In the genomic region with DNA sequence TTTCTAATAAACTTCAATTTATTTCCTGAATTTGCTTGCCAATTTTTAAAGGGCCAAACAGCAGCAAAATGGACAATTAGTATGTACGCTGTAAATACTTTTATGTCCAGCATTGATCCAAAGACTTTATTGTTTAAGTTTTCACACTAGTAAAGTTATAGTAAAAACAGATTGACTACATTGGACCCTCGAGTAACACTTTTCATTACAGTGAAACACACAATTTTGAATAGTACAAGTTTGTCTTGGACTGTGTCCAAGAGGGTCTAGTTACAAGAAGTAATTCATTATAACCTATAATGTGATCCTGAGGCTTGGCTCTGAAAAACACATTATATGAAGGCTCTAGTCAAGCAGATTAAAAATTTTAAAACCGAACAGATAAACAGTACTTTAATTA, we compare ENCODE assay signal across 29 cellular contexts. TPM values are rescaled to one million over a fixed set of nuclear protein-coding genes. Genes with fewer than 3 reads are reported as not detected.
DNase-seq lines count a peak whose midpoint lies in the region; ATAC-seq, FAIRE-seq and TF ChIP-seq lines count a peak whose summit lies in the region.
"Had no signal": no experiment of that assay in that cellular context is flagged by ENCODE, and none has a peak within 500 bp of the region (broad histone marks: within the 10 kb centered on the region; RNA-seq: fewer than 3 reads in every experiment).

No MANE protein-coding gene starts in this region.

- POLR2A ChIA-PET in HEK293 (lab: Yijun Ruan, JAX) = interaction anchor here (2.6 kb wide), 1 partner anchor 11 kb away, joined by 11 read pairs; a partner anchor contains a TSS

- no peaks in the 10 kb centered on the region for H3K9me3 ChIP-seq in HEK293 (ENCODE audit: control insufficient read depth, insufficient read depth, low read depth, low read length)
- H3K9me3 ChIP-seq: BE2C, colonic mucosa, mucosa of descending colon, tibial nerve had no signal

- CTCF ChIA-PET in HEK293 (lab: Yijun Ruan, JAX) = interaction anchor here (1.5 to 2.1 kb wide), 2 partner anchors 11 to 14 kb away, joined by 7 read pairs; a partner anchor contains a TSS

- no peak for TF ChIP-seq POLR2A in GM12891 (IDR thresholded peaks at IDR 0.05; ENCODE audit: low read depth, low read length)

- no peak overlapping the region for H3K27ac ChIP-seq in HEK293 (ENCODE audit: extremely low read depth, low read depth, low read length)
- H3K27ac ChIP-seq: colonic mucosa, tibial nerve had no signal

- TF ChIP-seq CTCF in HEK293 (tag by site-specific recombination; IDR thresholded peaks at IDR 0.05) = no peak

- no peaks in the 10 kb centered on the region for H3K36me3 ChIP-seq in HEK293 (ENCODE audit: control insufficient read depth in 2 of 2, insufficient read depth in 1 of 2, low read length in 2 of 2)
- H3K36me3 ChIP-seq: BE2C, colonic mucosa, tibial nerve had no signal

- no peak for ATAC-seq in esophagus mucosa
- ATAC-seq: activated CD4-positive, alpha-beta T cell treated with anti-CD3 and anti-CD28 coated beads for 36 hours; activated CD8-positive, alpha-beta T cell treated with anti-CD3 and anti-CD28 coated beads, Interleukin-2, amount 10 ng/mL, durations not matched to agents 7 days and 5 days; activated naive CD4-positive, alpha-beta T cell treated with anti-CD3 and anti-CD28 coated beads, Interleukin-2, amount 50 U/mL, for 72 hours; activated T-helper 17 cell treated with anti-CD3 and anti-CD28 coated beads, Interleukin-2, amount 50 U/mL, for 72 hours; CD8-positive, alpha-beta T cell; HCT116; left cardiac atrium; mucosa of descending colon; natural killer cell; stimulated activated effector memory CD8-positive, alpha-beta T cell treated with anti-CD3 and anti-CD28 coated beads, Interleukin-12 subunit alpha, Interleukin-12 subunit beta, amount 100 ng/mL, for 72 hours had no signal

- H3K4me3 ChIP-seq in HEK293 (ENCODE audit: low read depth, low read length) = no peak overlapping the region
- H3K4me3 ChIP-seq: colonic mucosa, mucosa of descending colon, tibial nerve had no signal

- peaks cover 10% of the 10 kb centered on the region; the same call in 1 of the 2 replicates for H3K4me1 ChIP-seq in HEK293 (ENCODE audit: control insufficient read depth, insufficient read depth, low read length)
- H3K4me1 ChIP-seq: BE2C, colonic mucosa, tibial nerve had no signal

- DNase-seq in NCI-H1092 treated with DMSO at 0.1 percent for 48 hours (lab: John Stamatoyannopoulos, UW) (peak; percentile 52), NCI-H345 (lab: John Stamatoyannopoulos, UW) (peak; percentile 9), astrocyte of the hippocampus (ENCODE audit: low read depth, low spot score) (peak; percentile 38), iPS-NIHi11 (ENCODE audit: low spot score) (no peak), GM12891 (ENCODE audit: insufficient read length, low spot score) (no peak)
- DNase-seq: activated CD4-positive, alpha-beta T cell treated with anti-CD3 and anti-CD28 coated beads for 36 hours; activated CD8-positive, alpha-beta T cell treated with anti-CD3 and anti-CD28 coated beads, Interleukin-2, amount 10 ng/mL, durations not matched to agents 7 days and 5 days; amygdala; BE2C; CD8-positive, alpha-beta T cell; colonic mucosa; DMS53; effector CD4-positive, alpha-beta T cell; hypothalamus; immature natural killer cell; IMR-90; left cardiac atrium; mucosa of descending colon; natural killer cell; NCI-H774; stimulated activated CD4-positive, alpha-beta T cell treated with anti-CD3 and anti-CD28 coated beads, Interleukin-15, amount 100 ng/mL, for 24 hours; SW 1271 had no signal

- FAIRE-seq in GM12891 (lab: Jason Lieb, UNC) = no peak

TF ChIP-seq in HEK293, 187 proteins besides CTCF, POLR2A, EP300 and RAD21 (continues in another document):
- TF ChIP-seq ZNF843 (tag by site-specific recombination; IDR thresholded peaks at IDR 0.05) (peak; percentile 91), FEZF1 (tag by site-specific recombination; IDR thresholded peaks at IDR 0.05) (peak; percentile 97), ZNF623 (tag by site-specific recombination; IDR thresholded peaks at IDR 0.05) (no peak), ZNF629 (tag by site-specific recombination; IDR thresholded peaks at IDR 0.05) (peak; percentile 19; the same call in 1 of the 2 replicates), ZSCAN30 (tag by site-specific recombination; IDR thresholded peaks at IDR 0.05) (peak; percentile 30; the same call in 1 of the 2 replicates), OVOL3 (tag by site-specific recombination; IDR thresholded peaks at IDR 0.05) (0 out of 2 replicates have a peak, but pooled peaks have one; percentile 44), KLF8 (tag by site-specific recombination; IDR thresholded peaks at IDR 0.05) (0 out of 2 replicates have a peak, but pooled peaks have one; percentile 19), SP7 (tag by site-specific recombination; IDR thresholded peaks at IDR 0.05) (peak; percentile 81), KLF10 (tag by site-specific recombination; IDR thresholded peaks at IDR 0.05) (peak; percentile 18; the same call in 1 of the 2 replicates), ZXDB (tag by site-specific recombination; IDR thresholded peaks at IDR 0.05) (peak; percentile 58)
- TF ChIP-seq, protein P1, sequence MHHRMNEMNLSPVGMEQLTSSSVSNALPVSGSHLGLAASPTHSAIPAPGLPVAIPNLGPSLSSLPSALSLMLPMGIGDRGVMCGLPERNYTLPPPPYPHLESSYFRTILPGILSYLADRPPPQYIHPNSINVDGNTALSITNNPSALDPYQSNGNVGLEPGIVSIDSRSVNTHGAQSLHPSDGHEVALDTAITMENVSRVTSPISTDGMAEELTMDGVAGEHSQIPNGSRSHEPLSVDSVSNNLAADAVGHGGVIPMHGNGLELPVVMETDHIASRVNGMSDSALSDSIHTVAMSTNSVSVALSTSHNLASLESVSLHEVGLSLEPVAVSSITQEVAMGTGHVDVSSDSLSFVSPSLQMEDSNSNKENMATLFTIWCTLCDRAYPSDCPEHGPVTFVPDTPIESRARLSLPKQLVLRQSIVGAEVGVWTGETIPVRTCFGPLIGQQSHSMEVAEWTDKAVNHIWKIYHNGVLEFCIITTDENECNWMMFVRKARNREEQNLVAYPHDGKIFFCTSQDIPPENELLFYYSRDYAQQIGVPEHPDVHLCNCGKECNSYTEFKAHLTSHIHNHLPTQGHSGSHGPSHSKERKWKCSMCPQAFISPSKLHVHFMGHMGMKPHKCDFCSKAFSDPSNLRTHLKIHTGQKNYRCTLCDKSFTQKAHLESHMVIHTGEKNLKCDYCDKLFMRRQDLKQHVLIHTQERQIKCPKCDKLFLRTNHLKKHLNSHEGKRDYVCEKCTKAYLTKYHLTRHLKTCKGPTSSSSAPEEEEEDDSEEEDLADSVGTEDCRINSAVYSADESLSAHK (tag by site-specific recombination; IDR thresholded peaks at IDR 0.05) = peak; percentile 90

TF ChIP-seq in GM12891, 5 proteins besides CTCF, POLR2A, EP300 and RAD21:
- TF ChIP-seq POU2F2 (IDR thresholded peaks at IDR 0.05; ENCODE audit: low read depth, low read length) (no peak), SPI1 (IDR thresholded peaks at IDR 0.05; ENCODE audit: low read depth, low read length) (no peak), PAX5 (IDR thresholded peaks at IDR 0.05; ENCODE audit: insufficient read depth, low read length, severe bottlenecking) (no peak), TAF1 (IDR thresholded peaks at IDR 0.05; ENCODE audit: low read depth, low read length) (no peak), POLR2AphosphoS5 (IDR thresholded peaks at IDR 0.05; ENCODE audit: low read depth, low read length) (no peak)
TF ChIP-seq in GM12891: peak in this region for 0.

RNA-seq across cellular contexts. Expression of a gene that starts 11.4 kb away (rescaled TPM):
- polyA plus RNA-seq in GM12891 (2012; ENCODE audit: low read depth, missing spikeins) = 28.1 TPM
- total RNA-seq in esophagus mucosa = 46.2 TPM

Comparison
In these comparisons a context has a peak if more than half of its experiments do, and no peak if none do; other contexts are left out.
1. DNase-seq: peak in NCI-H1092 treated with DMSO at 0.1 percent for 48 hours (single experiment), NCI-H345 (single experiment) and astrocyte of the hippocampus (single experiment); none in iPS-NIHi11 (single experiment) and GM12891 (single experiment).